ENCODE assay signal across 9 cellular contexts in the genomic region with DNA sequence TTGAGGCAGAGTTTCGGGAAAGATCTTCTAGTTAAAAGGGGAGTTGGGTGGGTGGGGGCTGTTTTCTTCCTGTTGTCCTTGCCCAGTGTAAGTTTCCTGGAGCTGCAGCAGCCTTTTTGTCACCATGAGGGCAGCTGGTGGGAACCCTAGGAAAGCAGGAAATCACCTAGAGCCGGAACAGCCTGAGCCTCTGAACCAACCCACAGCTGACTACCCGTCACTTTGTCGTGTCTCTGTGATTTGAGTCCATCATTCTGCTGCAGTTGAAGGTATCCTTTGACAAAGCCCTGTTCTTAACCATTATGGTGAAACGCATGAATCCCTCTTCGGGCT. TPM values are rescaled to one million over a fixed set of nuclear protein-coding genes. Genes with fewer than 3 reads are reported as not detected.
DNase-seq lines count a peak whose midpoint lies in the region; ATAC-seq and TF ChIP-seq lines count a peak whose summit lies in the region.
"Had no signal": no experiment of that assay in that cellular context is flagged by ENCODE, and none has a peak within 500 bp of the region (broad histone marks: within the 10 kb centered on the region; RNA-seq: fewer than 3 reads in every experiment).

No MANE protein-coding gene starts in this region.

- H3K9me3 ChIP-seq in left ventricle myocardium inferior (replicated peaks): no peaks in the 10 kb centered on the region

- H3K36me3 Mint-ChIP-seq in brain (peaks cover 17% of the 10 kb centered on the region), mesothelial cell of epicardium (peaks cover 5% of the 10 kb centered on the region)

- intact Hi-C loops in left ventricle myocardium inferior (cut with micrococcal nuclease) (no loop called here), left cardiac atrium (cut with DNase I) (loop anchor here in 1 of 2 donors (1.0 kb wide), 1 partner anchor 24 kb away; a partner anchor contains a TSS)

- no peaks in the 10 kb centered on the region for H3K36me3 ChIP-seq in left ventricle myocardium inferior

- H3K4me1 Mint-ChIP-seq in brain (peaks cover 34% of the 10 kb centered on the region), mesothelial cell of epicardium (peaks cover 16% of the 10 kb centered on the region)

- H3K27ac Mint-ChIP-seq in brain (peak overlapping the region; percentile 97 to 99 (median 98)), mesothelial cell of epicardium (peak overlapping the region; percentile 92)

- DNase-seq in left ventricle myocardium inferior: no peak
- DNase-seq in left cardiac atrium: no peak
- no peak for DNase-seq in mesothelial cell of epicardium (ENCODE audit: low spot score in 2 of 2, unreplicated experiment in 2 of 2)
- no peak for DNase-seq in GDM1 (lab: John Stamatoyannopoulos, UW)
- no peak for DNase-seq in NCI-H345 (lab: John Stamatoyannopoulos, UW)
- DNase-seq: NCI-H1694 had no signal

- peak overlapping the region; percentile 97 for H3K27ac ChIP-seq in left ventricle myocardium inferior (replicated peaks)

- ATAC-seq in left cardiac atrium (no peak), HG03342 (IDR thresholded peaks at IDR 0.05; ENCODE audit: unreplicated experiment) (no peak), GM19035 (IDR thresholded peaks at IDR 0.05; ENCODE audit: unreplicated experiment) (no peak)

- peaks cover 39% of the 10 kb centered on the region for H3K4me1 ChIP-seq in left ventricle myocardium inferior

- TF ChIP-seq CTCF in left ventricle myocardium inferior (IDR thresholded peaks at IDR 0.05; ENCODE audit: borderline replicate concordance): no peak
- no peak for TF ChIP-seq CTCF in brain (conservative IDR thresholded peaks at IDR 0.05)
- no peak for TF ChIP-seq CTCF in mesothelial cell of epicardium (IDR thresholded peaks at IDR 0.05; ENCODE audit: unreplicated experiment)

- H3K4me3 Mint-ChIP-seq in brain (peak overlapping the region; percentile 92 to 99 (median 94)), mesothelial cell of epicardium (peak overlapping the region; percentile 97)

- H3K9me3 Mint-ChIP-seq in brain (peaks cover 6 to 13% (median 7%) of the 10 kb centered on the region in 5 experiments), mesothelial cell of epicardium (peaks cover 12% of the 10 kb centered on the region)

- H3K4me3 ChIP-seq in left ventricle myocardium inferior: peak overlapping the region; percentile 94

- H3K27me3 Mint-ChIP-seq in brain: peaks cover 12% of the 10 kb centered on the region
- H3K27me3 Mint-ChIP-seq in mesothelial cell of epicardium (ENCODE audit: low read depth): peaks cover 2% of the 10 kb centered on the region

- no peaks in the 10 kb centered on the region for H3K27me3 ChIP-seq in left ventricle myocardium inferior (ENCODE audit: low read depth)

RNA-seq across cellular contexts. Expression of a gene that starts 1.2 kb away (rescaled TPM):
- 1.7 TPM for total RNA-seq in left ventricle myocardium inferior
- 1 to 10 TPM; 2.1 to 2.3 TPM for total RNA-seq in left cardiac atrium
- polyA plus RNA-seq in brain (ENCODE audit: insufficient read depth, low read depth, low replicate concordance): 5.4 TPM
- 2.2 to 3.4 TPM (median 2.9 TPM) in 3 replicates for total RNA-seq in mesothelial cell of epicardium

RNA-seq across cellular contexts. Expression of a gene that starts 24.4 kb away (rescaled TPM):
- total RNA-seq in left ventricle myocardium inferior (69.2 TPM), left cardiac atrium (10 to 100 TPM; 53.5 to 67.1 TPM), mesothelial cell of epicardium (70.0 to 76.8 TPM (median 74.6 TPM) in 3 replicates)
- 69.7 TPM for polyA plus RNA-seq in brain (ENCODE audit: insufficient read depth, low read depth, low replicate concordance)
